Comparison of ENCODE assay signal across 1 cellular context in the genomic region with DNA sequence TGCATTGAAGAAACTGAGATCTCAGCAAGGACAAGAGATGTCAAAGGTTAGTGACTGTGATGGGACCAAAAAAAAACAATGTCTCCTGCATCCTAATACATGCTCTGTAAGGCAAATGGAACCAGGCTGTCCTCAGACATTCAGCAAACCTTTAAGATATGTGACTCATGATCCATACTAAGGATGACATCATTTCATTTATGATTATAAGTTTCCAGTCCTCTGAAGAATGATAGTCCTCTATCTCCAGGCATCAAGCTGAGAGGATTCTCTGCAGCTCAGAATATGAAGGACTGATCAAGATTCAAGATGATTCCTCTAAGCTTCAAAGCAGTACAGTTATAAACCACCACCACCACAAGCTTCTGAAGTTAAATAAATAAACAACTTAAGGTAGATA.
TF ChIP-seq lines count a peak whose summit lies in the region.

No MANE protein-coding gene starts in this region.

TF ChIP-seq in A549, 52 proteins besides CTCF, POLR2A, EP300 and RAD21:
- TF ChIP-seq FOSL2 (IDR thresholded peaks at IDR 0.05) (no peak), FOSL2 (CRISPR knock-in tag; IDR thresholded peaks at IDR 0.05) (peak; percentile 32; the same call in 1 of the 2 replicates), RFX5 (IDR thresholded peaks at IDR 0.05) (no peak)
